Comparison of ENCODE assay signal across 7 cellular contexts in genomic region chr16:23640669-23640958, GRCh38. TPM values are rescaled to one million over a fixed set of nuclear protein-coding genes. Genes with fewer than 3 reads are reported as not detected.
DNase-seq lines count a peak whose midpoint lies in the region; ATAC-seq, FAIRE-seq and TF ChIP-seq lines count a peak whose summit lies in the region.

No MANE protein-coding gene starts in this region.

- no peaks in the 10 kb centered on the region for H3K9me3 Mint-ChIP-seq in mesothelial cell of epicardium

- DNase-seq in M059J (ENCODE audit: low read depth), result peak; percentile 10
- DNase-seq in bronchial epithelial cell (ENCODE audit: low read depth), result peak; percentile 22
- DNase-seq in mesothelial cell of epicardium (ENCODE audit: low spot score in 2 of 2, unreplicated experiment in 2 of 2), result no peak
- no peak for DNase-seq in NCI-H69 (lab: John Stamatoyannopoulos, UW)
- DNase-seq in KBM-7, result no peak

- TF ChIP-seq CTCF in GM12875 (IDR thresholded peaks at IDR 0.05; ENCODE audit: borderline replicate concordance, insufficient read depth, low read depth, low read length) (no peak), bronchial epithelial cell (IDR thresholded peaks at IDR 0.05; ENCODE audit: insufficient read depth, low read length, severe bottlenecking) (no peak), mesothelial cell of epicardium (IDR thresholded peaks at IDR 0.05; ENCODE audit: unreplicated experiment) (no peak)

- H3K27ac Mint-ChIP-seq in mesothelial cell of epicardium, result peak overlapping the region; percentile 91

- FAIRE-seq in bronchial epithelial cell (lab: Jason Lieb, UNC), result no peak

- peak overlapping the region; percentile 99 for H3K4me3 Mint-ChIP-seq in mesothelial cell of epicardium

- H3K4me3 ChIP-seq in GM12875 (ENCODE audit: low read depth, low read length) (peak overlapping the region; percentile 84), bronchial epithelial cell (ENCODE audit: low read depth, low read length) (peak overlapping the region; percentile 96)

- H3K4me1 Mint-ChIP-seq in mesothelial cell of epicardium, result peaks cover 18% of the 10 kb centered on the region

- H3K36me3 ChIP-seq in bronchial epithelial cell (ENCODE audit: control insufficient read depth, insufficient read depth, low read length), result peaks cover 8% of the 10 kb centered on the region

- no peaks in the 10 kb centered on the region for H3K27me3 ChIP-seq in bronchial epithelial cell (ENCODE audit: control insufficient read depth, insufficient read depth, low read length)

- no peaks in the 10 kb centered on the region for H3K27me3 Mint-ChIP-seq in mesothelial cell of epicardium (ENCODE audit: low read depth)

- peaks cover 10% of the 10 kb centered on the region for H3K36me3 Mint-ChIP-seq in mesothelial cell of epicardium

- no peak for ATAC-seq in HG03025 (IDR thresholded peaks at IDR 0.05; ENCODE audit: low FRiP score, unreplicated experiment)

- in situ Hi-C loops in KBM-7 (cut with MboI; ENCODE audit: low pct_unique_long_range_greater_than_20kb, low sequenced_read_pairs), result no loop called here

RNA-seq across cellular contexts. Expression of gene PALB2, which starts 0.5 kb away (rescaled TPM):
- 14.4 and 16.1 TPM in 2 replicates for total RNA-seq in M059J (2014; rRNA removed; shearing (Covaris generic))
- total RNA-seq in bronchial epithelial cell (9.7 TPM in 2 replicates), mesothelial cell of epicardium (15.4 to 15.6 TPM (median 15.6 TPM) in 3 replicates)

RNA-seq across cellular contexts. Expression of gene DCTN5, which starts 0.7 kb away (rescaled TPM):
- total RNA-seq in M059J (2014; rRNA removed; shearing (Covaris generic)), result 63.4 and 116 TPM in 2 replicates
- total RNA-seq in bronchial epithelial cell (47.0 and 51.6 TPM in 2 replicates), mesothelial cell of epicardium (74.1 to 77.7 TPM (median 77.5 TPM) in 3 replicates)

RNA-seq across cellular contexts. Expression of gene PLK1, which starts 38.1 kb away (rescaled TPM):
- total RNA-seq in M059J (2014; rRNA removed; shearing (Covaris generic)), result 69.5 and 98.8 TPM in 2 replicates
- total RNA-seq in bronchial epithelial cell, result 1.0 and 1.3 TPM in 2 replicates
- total RNA-seq in mesothelial cell of epicardium, result 22.3 to 24.2 TPM (median 23.8 TPM) in 3 replicates

RNA-seq across cellular contexts. Expression of gene NDUFAB1, which starts 44.5 kb away (rescaled TPM):
- 156 and 188 TPM in 2 replicates for total RNA-seq in M059J (2014; rRNA removed; shearing (Covaris generic))
- total RNA-seq in bronchial epithelial cell (102 and 123 TPM in 2 replicates), mesothelial cell of epicardium (61.0 to 66.7 TPM (median 63.7 TPM) in 3 replicates)

Comparison
In these comparisons a context has a peak if more than half of its experiments do, and no peak if none do; other contexts are left out.
1. DNase-seq: peak in M059J (single experiment) and bronchial epithelial cell (single experiment); none in mesothelial cell of epicardium (0 of 2), NCI-H69 (single experiment) and KBM-7 (single experiment).
2. RNA of gene PLK1, which starts 38.1 kb away (total RNA-seq): 69.5 to 98.8 TPM in M059J and 22.3 to 24.2 TPM in mesothelial cell of epicardium; 1.0 to 1.3 TPM in bronchial epithelial cell; every median in the first group is over 10 times any median in the second.